Comparison of ENCODE assay signal across 15 cellular contexts in the genomic region with DNA sequence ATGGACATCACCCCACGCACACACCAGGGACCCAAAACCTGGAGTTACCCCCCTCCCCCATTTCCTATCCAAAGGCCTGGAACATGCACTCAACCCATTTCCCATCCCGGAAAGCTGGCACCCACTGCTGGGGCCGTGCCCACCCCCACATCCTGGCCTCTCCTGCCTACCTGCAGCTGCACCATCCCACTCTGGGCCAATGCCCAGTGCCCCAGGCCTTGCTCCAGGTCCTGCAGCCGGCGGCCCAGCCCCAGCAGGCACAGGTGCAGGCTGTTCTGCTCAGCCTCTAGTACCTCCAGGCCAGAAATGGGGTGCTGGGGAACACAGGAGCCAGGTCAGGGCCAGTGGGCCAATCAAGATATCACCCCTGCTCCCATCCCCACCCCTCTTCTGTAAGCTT. TPM values are rescaled to one million over a fixed set of nuclear protein-coding genes. Genes with fewer than 3 reads are reported as not detected.
DNase-seq lines count a peak whose midpoint lies in the region; ATAC-seq and TF ChIP-seq lines count a peak whose summit lies in the region.
"Had no signal": no experiment of that assay in that cellular context is flagged by ENCODE, and none has a peak within 500 bp of the region (broad histone marks: within the 10 kb centered on the region; RNA-seq: fewer than 3 reads in every experiment).

No MANE protein-coding gene starts in this region.

- H3K9me3 Mint-ChIP-seq in GM23338 (no peaks in the 10 kb centered on the region; the same call in 2 of the 3 replicates), progenitor cell of endocrine pancreas (ENCODE audit: low read depth) (no peaks in the 10 kb centered on the region)
- H3K9me3 Mint-ChIP-seq: CD8-positive, alpha-beta memory T cell had no signal

- DNase-seq in GM23338 (ENCODE audit: low spot score) (no peak), left lobe of liver (ENCODE audit: low spot score) (peak; percentile 61), progenitor cell of endocrine pancreas (ENCODE audit: low spot score, unreplicated experiment) (no peak), NCI-H2171 treated with DMSO at 0.1 percent for 48 hours (lab: John Stamatoyannopoulos, UW) (no peak), iPS-NIHi7 (ENCODE audit: extremely low spot score) (no peak), mucosa of gallbladder (ENCODE audit: low spot score) (no peak)
- DNase-seq in effector memory CD4-positive, alpha-beta T cell = no peak
- DNase-seq: CD8-positive, alpha-beta memory T cell; DMS79; KBM-7 had no signal

- H3K27me3 ChIP-seq in GM23338 (ENCODE audit: insufficient read depth) = no peaks in the 10 kb centered on the region
- no peaks in the 10 kb centered on the region for H3K27me3 ChIP-seq in effector memory CD4-positive, alpha-beta T cell (replicated peaks; ENCODE audit: control insufficient read depth, insufficient read depth, low read length, poor library complexity, severe bottlenecking)

- TF ChIP-seq CTCF in GM23338 (conservative IDR thresholded peaks at IDR 0.05; ENCODE audit: low read depth in 2 of 2) (no peak), VCaP (conservative IDR thresholded peaks at IDR 0.05) (no peak), progenitor cell of endocrine pancreas (IDR thresholded peaks at IDR 0.05; ENCODE audit: unreplicated experiment) (no peak)

- no peaks in the 10 kb centered on the region for H3K9me2 ChIP-seq in GM23338 (ENCODE audit: insufficient read depth)

- H3K36me3 Mint-ChIP-seq in GM23338 (ENCODE audit: low read depth) = peaks cover 39% of the 10 kb centered on the region
- peaks cover 12% of the 10 kb centered on the region for H3K36me3 Mint-ChIP-seq in progenitor cell of endocrine pancreas (ENCODE audit: insufficient read depth)

- H3K27me3 Mint-ChIP-seq in GM23338 (ENCODE audit: insufficient read depth, low read depth, poor library complexity) = peaks cover 14% of the 10 kb centered on the region
- H3K27me3 Mint-ChIP-seq in progenitor cell of endocrine pancreas = no peaks in the 10 kb centered on the region
- H3K27me3 Mint-ChIP-seq: CD8-positive, alpha-beta memory T cell had no signal

- H3K36me3 ChIP-seq in GM23338 (ENCODE audit: insufficient read depth) = peaks cover 5% of the 10 kb centered on the region; the same call in 1 of the 2 replicates
- H3K36me3 ChIP-seq in effector memory CD4-positive, alpha-beta T cell (ENCODE audit: control insufficient read depth, insufficient read depth, low read length) = no peaks in the 10 kb centered on the region
- H3K36me3 ChIP-seq: HAP-1 had no signal

- H3K4me3 Mint-ChIP-seq in GM23338 (peak overlapping the region; percentile 56; the same call in 2 of the 3 replicates), progenitor cell of endocrine pancreas (ENCODE audit: low read depth) (peak overlapping the region; percentile 59)
- H3K4me3 Mint-ChIP-seq: CD8-positive, alpha-beta memory T cell had no signal

- H3K79me2 ChIP-seq in GM23338 (replicated peaks; ENCODE audit: insufficient read depth) = no peaks in the 10 kb centered on the region

- no peak overlapping the region for H2AFZ ChIP-seq in GM23338

- H4K20me1 ChIP-seq in GM23338 (replicated peaks; ENCODE audit: insufficient read depth) = no peaks in the 10 kb centered on the region; the same call in 1 of the 2 replicates

- no peak overlapping the region for H3K27ac ChIP-seq in GM23338 (ENCODE audit: low read depth)
- peak overlapping the region; percentile 97 for H3K27ac ChIP-seq in VCaP
- H3K27ac ChIP-seq in effector memory CD4-positive, alpha-beta T cell (ENCODE audit: insufficient read depth, low read length, poor library complexity, severe bottlenecking) = no peak overlapping the region
- H3K27ac ChIP-seq: HL-60 had no signal

- H3K4me1 ChIP-seq in GM23338 (ENCODE audit: insufficient read depth) = peaks cover 13% of the 10 kb centered on the region; the same call in 1 of the 2 replicates
- peaks cover 10% of the 10 kb centered on the region for H3K4me1 ChIP-seq in effector memory CD4-positive, alpha-beta T cell (ENCODE audit: control insufficient read depth, insufficient read depth, low read length, poor library complexity, severe bottlenecking)
- H3K4me1 ChIP-seq: HAP-1 had no signal

- ATAC-seq in GM23338 (no peak), left lobe of liver (peak; percentile 20)
- ATAC-seq: GM12878 had no signal

- no peak overlapping the region for H3K4me3 ChIP-seq in GM23338
- no peak overlapping the region for H3K4me3 ChIP-seq in effector memory CD4-positive, alpha-beta T cell (ENCODE audit: insufficient read depth, low read depth, low read length, poor library complexity, severe bottlenecking)
- H3K4me3 ChIP-seq: GM12878, HAP-1 had no signal

- H3K9me3 ChIP-seq in effector memory CD4-positive, alpha-beta T cell (ENCODE audit: control insufficient read depth, low read length) = no peaks in the 10 kb centered on the region
- H3K9me3 ChIP-seq: HAP-1 had no signal

- H3K27ac Mint-ChIP-seq in GM23338 (no peak overlapping the region), progenitor cell of endocrine pancreas (peak overlapping the region; percentile 41)

- H3F3A ChIP-seq in GM23338 (replicated peaks; ENCODE audit: low read depth) = no peaks in the 10 kb centered on the region

- no peak overlapping the region for H3K4me2 ChIP-seq in GM23338

- H3K4me1 Mint-ChIP-seq in GM23338 (peaks cover 20% of the 10 kb centered on the region), progenitor cell of endocrine pancreas (ENCODE audit: low read depth) (peaks cover 17% of the 10 kb centered on the region)

TF ChIP-seq in GM23338, 12 proteins besides CTCF, POLR2A, EP300 and RAD21 (continues in another document):
- TF ChIP-seq ZNF114 (CRISPR knock-in tag; IDR thresholded peaks at IDR 0.05) = no peak
- TF ChIP-seq POLR2AphosphoS5 (IDR thresholded peaks at IDR 0.05; ENCODE audit: low read depth) = no peak
- no peak for TF ChIP-seq ZNF331 (CRISPR knock-in tag; IDR thresholded peaks at IDR 0.05; ENCODE audit: low read depth)
- no peak for TF ChIP-seq JUNB (IDR thresholded peaks at IDR 0.05; ENCODE audit: unreplicated experiment)
- TF ChIP-seq CREB1 (CRISPR knock-in tag; IDR thresholded peaks at IDR 0.05; ENCODE audit: low read depth) = no peak
- no peak for TF ChIP-seq STAT1 (IDR thresholded peaks at IDR 0.05; ENCODE audit: unreplicated experiment)
- TF ChIP-seq, protein P1, sequence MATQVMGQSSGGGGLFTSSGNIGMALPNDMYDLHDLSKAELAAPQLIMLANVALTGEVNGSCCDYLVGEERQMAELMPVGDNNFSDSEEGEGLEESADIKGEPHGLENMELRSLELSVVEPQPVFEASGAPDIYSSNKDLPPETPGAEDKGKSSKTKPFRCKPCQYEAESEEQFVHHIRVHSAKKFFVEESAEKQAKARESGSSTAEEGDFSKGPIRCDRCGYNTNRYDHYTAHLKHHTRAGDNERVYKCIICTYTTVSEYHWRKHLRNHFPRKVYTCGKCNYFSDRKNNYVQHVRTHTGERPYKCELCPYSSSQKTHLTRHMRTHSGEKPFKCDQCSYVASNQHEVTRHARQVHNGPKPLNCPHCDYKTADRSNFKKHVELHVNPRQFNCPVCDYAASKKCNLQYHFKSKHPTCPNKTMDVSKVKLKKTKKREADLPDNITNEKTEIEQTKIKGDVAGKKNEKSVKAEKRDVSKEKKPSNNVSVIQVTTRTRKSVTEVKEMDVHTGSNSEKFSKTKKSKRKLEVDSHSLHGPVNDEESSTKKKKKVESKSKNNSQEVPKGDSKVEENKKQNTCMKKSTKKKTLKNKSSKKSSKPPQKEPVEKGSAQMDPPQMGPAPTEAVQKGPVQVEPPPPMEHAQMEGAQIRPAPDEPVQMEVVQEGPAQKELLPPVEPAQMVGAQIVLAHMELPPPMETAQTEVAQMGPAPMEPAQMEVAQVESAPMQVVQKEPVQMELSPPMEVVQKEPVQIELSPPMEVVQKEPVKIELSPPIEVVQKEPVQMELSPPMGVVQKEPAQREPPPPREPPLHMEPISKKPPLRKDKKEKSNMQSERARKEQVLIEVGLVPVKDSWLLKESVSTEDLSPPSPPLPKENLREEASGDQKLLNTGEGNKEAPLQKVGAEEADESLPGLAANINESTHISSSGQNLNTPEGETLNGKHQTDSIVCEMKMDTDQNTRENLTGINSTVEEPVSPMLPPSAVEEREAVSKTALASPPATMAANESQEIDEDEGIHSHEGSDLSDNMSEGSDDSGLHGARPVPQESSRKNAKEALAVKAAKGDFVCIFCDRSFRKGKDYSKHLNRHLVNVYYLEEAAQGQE (IDR thresholded peaks at IDR 0.05; ENCODE audit: unreplicated experiment) = no peak
- no peak for TF ChIP-seq EZH2phosphoT487 (IDR thresholded peaks at IDR 0.05; ENCODE audit: unreplicated experiment)
- no peak for TF ChIP-seq NANOG (IDR thresholded peaks at IDR 0.05; ENCODE audit: borderline replicate concordance)
- no peak for TF ChIP-seq EZH2 (IDR thresholded peaks at IDR 0.05; ENCODE audit: low read depth, unreplicated experiment)

RNA-seq across cellular contexts. Expression of a gene that starts 1.7 kb away (rescaled TPM):
- 24.1 and 26.1 TPM in 2 replicates for total RNA-seq in GM23338 (2014; rRNA removed; shearing (Covaris generic))
- 47.3 and 49.8 TPM in 2 replicates for polyA plus RNA-seq in GM23338 (2016; fragmentation: Nextera tagmentation; extraction: Ambion mirVana)
- total RNA-seq in left lobe of liver = 6.5 TPM
- total RNA-seq in progenitor cell of endocrine pancreas = 32.8 and 33.2 TPM in 2 replicates
- total RNA-seq in mucosa of gallbladder = 17.4 TPM
- total RNA-seq: A673 had no signal
- polyA plus RNA-seq: CD8-positive, alpha-beta memory T cell had no signal

RNA-seq across cellular contexts. Expression of a gene that starts 7.1 kb away (rescaled TPM):
- 28.5 and 33.6 TPM in 2 replicates for total RNA-seq in GM23338 (2014; rRNA removed; shearing (Covaris generic))
- polyA plus RNA-seq in GM23338 (2016; fragmentation: Nextera tagmentation; extraction: Ambion mirVana) = 51.4 and 54.6 TPM in 2 replicates
- 10.3 TPM for total RNA-seq in left lobe of liver
- 32.9 and 36.8 TPM in 2 replicates for total RNA-seq in progenitor cell of endocrine pancreas
- total RNA-seq in mucosa of gallbladder = 34.9 TPM

RNA-seq across cellular contexts. Expression of a gene that starts 12.0 kb away (rescaled TPM):
- total RNA-seq in GM23338 (2014; rRNA removed; shearing (Covaris generic)) = 45.8 and 55.9 TPM in 2 replicates
- 19.9 TPM in 2 replicates for polyA plus RNA-seq in GM23338 (2016; fragmentation: Nextera tagmentation; extraction: Ambion mirVana)
- total RNA-seq in left lobe of liver (13.9 TPM), progenitor cell of endocrine pancreas (13.3 and 14.4 TPM in 2 replicates), mucosa of gallbladder (20.0 TPM)

RNA-seq across cellular contexts. Expression of a gene that starts 25.7 kb away (rescaled TPM):
- total RNA-seq in GM23338 (2014; rRNA removed; shearing (Covaris generic)) = 12.4 and 19.1 TPM in 2 replicates
- polyA plus RNA-seq in GM23338 (2016; fragmentation: Nextera tagmentation; extraction: Ambion mirVana) = 15.1 and 15.2 TPM in 2 replicates
- total RNA-seq in left lobe of liver (1.3 TPM), progenitor cell of endocrine pancreas (16.2 and 17.9 TPM in 2 replicates), mucosa of gallbladder (74.0 TPM)

RNA-seq across cellular contexts. Expression of a gene that starts 47.1 kb away (rescaled TPM):
- total RNA-seq in GM23338 (2014; rRNA removed; shearing (Covaris generic)) = 10.3 and 12.7 TPM in 2 replicates
- 12.2 and 13.7 TPM in 2 replicates for polyA plus RNA-seq in GM23338 (2016; fragmentation: Nextera tagmentation; extraction: Ambion mirVana)
- 2.2 TPM for total RNA-seq in left lobe of liver
- 10.1 and 10.4 TPM in 2 replicates for total RNA-seq in progenitor cell of endocrine pancreas
- total RNA-seq in mucosa of gallbladder = 12.9 TPM
